3 cellular contexts compared by ENCODE assay signal in the genomic region with DNA sequence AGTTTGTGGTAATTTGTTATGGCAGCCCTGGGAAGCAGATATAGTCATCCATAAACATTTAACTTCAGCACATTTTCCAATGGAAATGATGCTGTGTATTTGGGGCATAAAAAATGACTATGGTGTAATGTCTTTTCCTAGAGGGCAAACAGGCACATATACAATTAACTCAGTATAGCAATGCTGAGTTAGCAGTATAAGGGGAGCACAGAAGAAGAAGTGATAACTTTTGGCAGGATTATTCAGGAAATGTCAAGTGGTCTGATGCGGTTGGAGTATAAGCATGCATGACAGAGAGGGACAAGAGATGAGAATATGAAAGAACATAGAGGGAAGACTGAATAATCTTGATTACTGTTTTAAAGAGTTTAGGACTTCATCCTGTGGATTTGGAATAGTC.
A peak's percentile ranks its signal among the peaks of the same experiment; 100 is the strongest.
TF ChIP-seq lines count a peak whose summit lies in the region.

No MANE protein-coding gene starts in this region.

TF ChIP-seq in HepG2, 621 proteins besides CTCF, POLR2A, EP300 and RAD21:
- TF ChIP-seq MAFK (conservative IDR thresholded peaks at IDR 0.05 in 1 of 2, IDR thresholded peaks at IDR 0.05 in 1 of 2; ENCODE audit: low read length in 2 of 2) (peak; percentile 84), ZNF782 (CRISPR knock-in tag; IDR thresholded peaks at IDR 0.05; ENCODE audit: borderline replicate concordance) (no peak), ATF1 (CRISPR knock-in tag; IDR thresholded peaks at IDR 0.05) (no peak), MAFF (IDR thresholded peaks at IDR 0.05; ENCODE audit: low read depth, low read length) (peak; percentile 75), SYNCRIP (IDR thresholded peaks at IDR 0.05; ENCODE audit: insufficient read depth, low read depth, low read length) (no peak)

TF ChIP-seq in K562, 482 proteins besides CTCF, POLR2A, EP300 and RAD21:
- no peak for TF ChIP-seq ZBTB8A (IDR thresholded peaks at IDR 0.05; ENCODE audit: partially characterized antibody)
- no peak for TF ChIP-seq PPARD (CRISPR knock-in tag; IDR thresholded peaks at IDR 0.05)
- TF ChIP-seq ETV5 (CRISPR knock-in tag; IDR thresholded peaks at IDR 0.05; ENCODE audit: low read depth) = no peak
- TF ChIP-seq FOXJ3 (CRISPR knock-in tag; IDR thresholded peaks at IDR 0.05) = no peak
- TF ChIP-seq ZNF316 (IDR thresholded peaks at IDR 0.05) = 0 out of 2 replicates have a peak, but pooled peaks have one; percentile 6
- TF ChIP-seq RREB1 (CRISPR knock-in tag; IDR thresholded peaks at IDR 0.05) = no peak
- TF ChIP-seq ZNF444 (CRISPR knock-in tag; IDR thresholded peaks at IDR 0.05) = no peak
- TF ChIP-seq ZNF584 (CRISPR knock-in tag; IDR thresholded peaks at IDR 0.05; ENCODE audit: low read depth) = no peak

TF ChIP-seq in HEK293T, 16 proteins besides CTCF, POLR2A, EP300 and RAD21:
- TF ChIP-seq SUZ12 (IDR thresholded peaks at IDR 0.05) (no peak), ELF4 (IDR thresholded peaks at IDR 0.05) (no peak), FOXA1 (IDR thresholded peaks at IDR 0.05) (no peak), PKNOX1 (IDR thresholded peaks at IDR 0.05) (no peak), FOXK2 (IDR thresholded peaks at IDR 0.05) (no peak), TARDBP (IDR thresholded peaks at IDR 0.05) (no peak), L3MBTL2 (conservative IDR thresholded peaks at IDR 0.05) (no peak), BHLHE40 (IDR thresholded peaks at IDR 0.05; ENCODE audit: borderline replicate concordance) (no peak), FOXM1 (IDR thresholded peaks at IDR 0.05; ENCODE audit: borderline replicate concordance) (no peak), ARNT (IDR thresholded peaks at IDR 0.05) (no peak), NFRKB (IDR thresholded peaks at IDR 0.05) (no peak), CTBP1 (IDR thresholded peaks at IDR 0.05; ENCODE audit: borderline replicate concordance) (no peak), LEF1 (IDR thresholded peaks at IDR 0.05; ENCODE audit: borderline replicate concordance) (no peak), ZNF384 (IDR thresholded peaks at IDR 0.05) (no peak), SP1 (IDR thresholded peaks at IDR 0.05) (no peak), HDGF (IDR thresholded peaks at IDR 0.05; ENCODE audit: borderline replicate concordance) (no peak)
